In the genomic region with DNA sequence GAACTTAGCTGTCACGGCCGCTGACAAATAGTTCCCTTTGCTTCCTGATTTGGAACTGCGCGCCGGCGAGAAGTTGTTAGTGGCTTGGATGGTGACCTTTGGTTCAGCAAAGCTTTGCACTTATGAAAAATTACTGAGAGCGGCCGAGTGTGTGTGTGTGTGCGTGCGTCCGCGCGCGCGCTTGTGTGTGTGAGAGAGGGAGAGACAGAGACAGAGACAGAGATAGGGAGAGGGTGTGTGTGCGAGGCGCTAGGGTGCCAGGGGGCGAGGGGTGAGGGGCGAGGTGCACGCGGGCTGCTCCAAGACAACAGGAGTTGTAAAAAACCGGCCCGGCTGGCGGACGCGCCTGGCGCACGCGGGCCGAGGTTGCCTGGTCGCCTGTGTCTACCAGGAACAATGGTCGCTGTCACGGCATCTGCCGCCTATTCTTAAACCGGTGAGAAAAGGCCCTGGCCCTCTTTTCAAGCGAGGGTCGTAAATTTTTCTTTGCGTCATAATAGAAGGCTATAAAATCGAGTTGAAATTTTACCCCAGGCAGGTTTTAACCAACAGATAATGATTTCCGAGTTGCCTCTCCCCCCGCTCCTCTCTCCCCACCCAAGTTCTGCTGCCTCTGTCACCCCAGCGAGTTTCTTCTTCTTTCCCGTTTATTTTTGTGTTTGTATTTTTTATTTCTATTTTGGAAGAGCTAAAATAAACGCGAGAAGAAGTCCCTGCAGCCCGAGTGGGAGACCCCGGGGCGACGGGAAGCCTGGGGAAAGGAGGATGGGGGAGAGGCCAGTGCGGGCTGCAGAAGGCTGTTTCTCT, we compare ENCODE assay signal across 10 cellular contexts. TPM values are rescaled to one million over a fixed set of nuclear protein-coding genes. Genes with fewer than 3 reads are reported as not detected.
A peak's percentile ranks its signal among the peaks of the same experiment; 100 is the strongest.
DNase-seq lines count a peak whose midpoint lies in the region; ATAC-seq and TF ChIP-seq lines count a peak whose summit lies in the region.
"Had no signal": no experiment of that assay in that cellular context is flagged by ENCODE, and none has a peak within 500 bp of the region (broad histone marks: within the 10 kb centered on the region; RNA-seq: fewer than 3 reads in every experiment).

No MANE protein-coding gene starts in this region.

- H3K79me2 ChIP-seq in hepatocyte = no peaks in the 10 kb centered on the region

- no peak for ATAC-seq in activated T-cell treated with anti-CD3 and anti-CD28 coated beads, Interleukin-2, amount 50 U/mL, for 4 hours
- ATAC-seq in HG03280 (IDR thresholded peaks at IDR 0.05; ENCODE audit: unreplicated experiment) (no peak), HG03135 (IDR thresholded peaks at IDR 0.05; ENCODE audit: unreplicated experiment) (no peak)
- ATAC-seq: K562 had no signal

- H3K4me3 ChIP-seq in hepatocyte (no peak overlapping the region), subcutaneous abdominal adipose tissue (ENCODE audit: low read depth in 1 of 5, low read length in 5 of 5) (peak overlapping the region in 4 of 5 donors; percentile 19 to 47 (median 42))
- H3K4me3 ChIP-seq: K562 had no signal

- no peak overlapping the region for H3K27ac ChIP-seq in hepatocyte
- H3K27ac ChIP-seq in subcutaneous abdominal adipose tissue (ENCODE audit: low read depth, low read length) = no peak overlapping the region

- no peaks in the 10 kb centered on the region for H3K9me3 Mint-ChIP-seq in activated T-cell treated with anti-CD3 and anti-CD28 coated beads, Interleukin-2, amount 50 U/mL, for 24 hours
- no peaks in the 10 kb centered on the region for H3K9me3 Mint-ChIP-seq in activated T-cell treated with anti-CD3 and anti-CD28 coated beads, Interleukin-2, amount 50 U/mL, for 4 hours
- peaks cover 0 to 4% (median 0%) of the 10 kb centered on the region in 6 donors for H3K9me3 Mint-ChIP-seq in immature natural killer cell

- H3K27ac Mint-ChIP-seq in activated T-cell treated with anti-CD3 and anti-CD28 coated beads, Interleukin-2, amount 50 U/mL, for 24 hours = no peak overlapping the region
- no peak overlapping the region for H3K27ac Mint-ChIP-seq in immature natural killer cell

- peaks cover 94% of the 10 kb centered on the region for H3K27me3 Mint-ChIP-seq in activated T-cell treated with anti-CD3 and anti-CD28 coated beads, Interleukin-2, amount 50 U/mL, for 24 hours
- H3K27me3 Mint-ChIP-seq in activated T-cell treated with anti-CD3 and anti-CD28 coated beads, Interleukin-2, amount 50 U/mL, for 4 hours (ENCODE audit: low read depth) = peaks cover 85% of the 10 kb centered on the region
- H3K27me3 Mint-ChIP-seq in immature natural killer cell (ENCODE audit: low read depth in 3 of 3) = peaks cover 27 to 43% (median 35%) of the 10 kb centered on the region in 3 donors

- peaks cover 26% of the 10 kb centered on the region for H3K4me1 Mint-ChIP-seq in activated T-cell treated with anti-CD3 and anti-CD28 coated beads, Interleukin-2, amount 50 U/mL, for 24 hours (ENCODE audit: low read depth)
- peaks cover 12% of the 10 kb centered on the region for H3K4me1 Mint-ChIP-seq in activated T-cell treated with anti-CD3 and anti-CD28 coated beads, Interleukin-2, amount 50 U/mL, for 4 hours (ENCODE audit: low read depth)
- no peaks in the 10 kb centered on the region for H3K4me1 Mint-ChIP-seq in immature natural killer cell

- H3K4me2 ChIP-seq in hepatocyte = peak overlapping the region; percentile 68

- peaks cover 100% of the 10 kb centered on the region for H3K27me3 ChIP-seq in hepatocyte
- peaks cover 2 to 38% (median 3%) of the 10 kb centered on the region in 5 donors for H3K27me3 ChIP-seq in subcutaneous abdominal adipose tissue (ENCODE audit: control insufficient read depth in 5 of 5, insufficient read depth in 4 of 5, low read length in 5 of 5)

- peak overlapping the region; percentile 26 for H3K4me3 Mint-ChIP-seq in activated T-cell treated with anti-CD3 and anti-CD28 coated beads, Interleukin-2, amount 50 U/mL, for 24 hours
- H3K4me3 Mint-ChIP-seq in activated T-cell treated with anti-CD3 and anti-CD28 coated beads, Interleukin-2, amount 50 U/mL, for 4 hours = no peak overlapping the region
- H3K4me3 Mint-ChIP-seq in immature natural killer cell = no peak overlapping the region

- DNase-seq in activated T-cell treated with anti-CD3 and anti-CD28 coated beads, Interleukin-2, amount 50 U/mL, for 24 hours = no peak
- DNase-seq in activated T-cell treated with anti-CD3 and anti-CD28 coated beads, Interleukin-2, amount 50 U/mL, for 4 hours = no peak
- peak; percentile 77 for DNase-seq in NCI-H748 treated with DMSO at 0.1 percent for 48 hours (lab: John Stamatoyannopoulos, UW)
- no peak for DNase-seq in hepatocyte (ENCODE audit: low spot score)
- DNase-seq in immature natural killer cell = no peak

- TF ChIP-seq CTCF in hepatocyte (IDR thresholded peaks at IDR 0.05; ENCODE audit: poor library complexity) = no peak

- H3K36me3 Mint-ChIP-seq in activated T-cell treated with anti-CD3 and anti-CD28 coated beads, Interleukin-2, amount 50 U/mL, for 24 hours (ENCODE audit: low read depth) = no peaks in the 10 kb centered on the region
- no peaks in the 10 kb centered on the region for H3K36me3 Mint-ChIP-seq in activated T-cell treated with anti-CD3 and anti-CD28 coated beads, Interleukin-2, amount 50 U/mL, for 4 hours (ENCODE audit: insufficient read depth)
- no peaks in the 10 kb centered on the region for H3K36me3 Mint-ChIP-seq in immature natural killer cell

- no peaks in the 10 kb centered on the region for H4K20me1 ChIP-seq in hepatocyte (ENCODE audit: insufficient read depth, poor library complexity, severe bottlenecking)

- H2AFZ ChIP-seq in hepatocyte = peak overlapping the region; percentile 35

- WGBS in hepatocyte (ENCODE audit: low lambda C conversion rate, missing lambda C conversion rate) = 5% methylated on average over 43 of the region's 50 CpGs

- H3K36me3 ChIP-seq in hepatocyte (replicated peaks; ENCODE audit: insufficient read depth, low read depth) = no peaks in the 10 kb centered on the region
- peaks cover 4 to 19% (median 7%) of the 10 kb centered on the region in 5 donors for H3K36me3 ChIP-seq in subcutaneous abdominal adipose tissue (ENCODE audit: control insufficient read depth in 5 of 5, insufficient read depth in 5 of 5, low read length in 5 of 5)

- H3K9me2 ChIP-seq in hepatocyte (replicated peaks; ENCODE audit: insufficient read depth) = no peaks in the 10 kb centered on the region

- H3K4me1 ChIP-seq in hepatocyte (ENCODE audit: insufficient read depth) = peaks cover 23% of the 10 kb centered on the region
- H3K4me1 ChIP-seq in subcutaneous abdominal adipose tissue (ENCODE audit: control insufficient read depth in 5 of 5, insufficient read depth in 5 of 5, low read length in 5 of 5) = peaks cover 0 to 24% (median 21%) of the 10 kb centered on the region in 5 donors

- H3K9ac ChIP-seq in subcutaneous abdominal adipose tissue (ENCODE audit: low read length in 5 of 5) = no peak overlapping the region

- no peaks in the 10 kb centered on the region for H3K9me3 ChIP-seq in hepatocyte (ENCODE audit: low read depth)
- no peaks in the 10 kb centered on the region for H3K9me3 ChIP-seq in subcutaneous abdominal adipose tissue (ENCODE audit: control insufficient read depth in 5 of 5, low read length in 5 of 5)

RNA-seq across cellular contexts. Expression of a gene that starts 0.6 kb away (rescaled TPM):
- total RNA-seq in activated T-cell treated with anti-CD3 and anti-CD28 coated beads, Interleukin-2, amount 50 U/mL, for 4 hours = not detected
- 0.13 and 0.20 TPM in 2 replicates for total RNA-seq in hepatocyte
- polyA plus RNA-seq in hepatocyte = 0.41 TPM in 1 of 2 replicates, not detected in the other
- not detected for polyA plus RNA-seq in immature natural killer cell
- total RNA-seq: K562 had no signal
- polyA plus RNA-seq: K562 had no signal

RNA-seq across cellular contexts. Expression of a gene that starts 6.4 kb away (rescaled TPM):
- not detected for total RNA-seq in activated T-cell treated with anti-CD3 and anti-CD28 coated beads, Interleukin-2, amount 50 U/mL, for 4 hours
- 0.40 and 0.70 TPM in 2 replicates for total RNA-seq in hepatocyte
- polyA plus RNA-seq in hepatocyte = 0.13 TPM in 1 of 2 replicates, not detected in the other
- not detected for polyA plus RNA-seq in immature natural killer cell
- total RNA-seq: K562 had no signal
- polyA plus RNA-seq: K562 had no signal

RNA-seq across cellular contexts. Expression of a gene that starts 28.2 kb away (rescaled TPM):
- under 1 TPM in 1 of 3 donors, not detected in 2; 0.11 TPM for total RNA-seq in activated T-cell treated with anti-CD3 and anti-CD28 coated beads, Interleukin-2, amount 50 U/mL, for 4 hours
- 1.3 TPM in 2 replicates for total RNA-seq in hepatocyte
- polyA plus RNA-seq in hepatocyte = 0.77 TPM in 1 of 2 replicates, not detected in the other
- not detected for polyA plus RNA-seq in immature natural killer cell

RNA-seq across cellular contexts. Expression of a gene that starts 30.8 kb away (rescaled TPM):
- not detected for total RNA-seq in activated T-cell treated with anti-CD3 and anti-CD28 coated beads, Interleukin-2, amount 50 U/mL, for 4 hours
- not detected in 2 replicates for total RNA-seq in hepatocyte
- polyA plus RNA-seq in hepatocyte = not detected in 2 replicates
- not detected for polyA plus RNA-seq in immature natural killer cell
- total RNA-seq: K562, osteoblast had no signal
- polyA plus RNA-seq: K562 had no signal

RNA-seq across cellular contexts. Expression of a gene that starts 35.2 kb away (rescaled TPM):
- not detected for total RNA-seq in activated T-cell treated with anti-CD3 and anti-CD28 coated beads, Interleukin-2, amount 50 U/mL, for 4 hours
- total RNA-seq in hepatocyte = 2.4 and 2.9 TPM in 2 replicates
- polyA plus RNA-seq in hepatocyte (3.0 and 4.7 TPM in 2 replicates), immature natural killer cell (not detected)
- total RNA-seq: K562 had no signal
- polyA plus RNA-seq: K562 had no signal
